Comparison of ENCODE assay signal across 8 cellular contexts in the genomic region with DNA sequence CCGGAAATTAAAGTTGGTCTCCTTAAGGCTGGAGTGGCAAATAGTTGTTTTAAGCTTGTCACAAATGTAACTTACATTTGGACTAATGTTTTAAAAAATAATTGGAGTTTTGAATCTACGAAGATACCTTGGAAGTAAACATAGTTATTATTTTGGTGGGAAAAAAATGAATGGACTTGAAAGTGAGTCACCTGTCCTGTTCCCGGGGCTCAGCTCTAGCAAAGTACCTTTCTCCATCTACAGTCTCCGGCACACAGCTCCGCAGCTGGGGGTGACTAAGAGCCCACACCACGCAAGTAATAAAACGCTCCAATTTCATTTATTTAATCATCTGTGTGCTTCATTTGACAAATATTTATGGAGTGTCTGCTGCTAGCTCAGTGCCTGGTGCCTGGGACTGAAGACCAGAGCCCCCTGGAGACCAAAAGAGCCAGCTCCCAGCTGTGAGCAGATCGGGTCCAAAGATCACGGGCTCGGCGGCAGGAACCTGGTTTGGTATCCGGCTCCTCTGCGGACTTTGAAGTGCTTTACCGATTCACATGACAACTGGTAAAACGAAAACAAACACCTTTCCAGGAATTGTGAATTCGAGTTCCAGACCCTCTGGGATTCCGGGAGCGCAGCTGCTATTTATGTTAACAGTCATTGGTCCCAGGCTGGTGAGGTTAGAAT.
A peak's percentile ranks its signal among the peaks of the same experiment; 100 is the strongest.
DNase-seq lines count a peak whose midpoint lies in the region; ATAC-seq lines count a peak whose summit lies in the region.

No MANE protein-coding gene starts in this region.

- peak; percentile 43 to 75 (median 49) for DNase-seq in NCI-H1417 (lab: John Stamatoyannopoulos, UW)
- no peak for DNase-seq in NCI-H1417 treated with DMSO at 0.1 percent for 48 hours (lab: John Stamatoyannopoulos, UW)
- peak; percentile 53 for DNase-seq in NCI-H1105 treated with DMSO at 0.1 percent for 48 hours (lab: John Stamatoyannopoulos, UW)
- DNase-seq in activated T-cell treated with anti-CD3 and anti-CD28 coated beads, Interleukin-2, amount 50 U/mL, for 24 hours = peak; percentile 43
- DNase-seq in glomerular visceral epithelial cell (ENCODE audit: extremely low spot score) = peak; percentile 85
- DNase-seq in retina = peak; percentile 68
- no peak for DNase-seq in nucleus accumbens (lab: John Stamatoyannopoulos, UW)

- no peak for ATAC-seq in GM19467 (IDR thresholded peaks at IDR 0.05; ENCODE audit: unreplicated experiment)

- H3K4me3 Mint-ChIP-seq in activated T-cell treated with anti-CD3 and anti-CD28 coated beads, Interleukin-2, amount 50 U/mL, for 24 hours = peak overlapping the region; percentile 75

- H3K4me1 Mint-ChIP-seq in activated T-cell treated with anti-CD3 and anti-CD28 coated beads, Interleukin-2, amount 50 U/mL, for 24 hours (ENCODE audit: low read depth) = peaks cover 22% of the 10 kb centered on the region

- no peaks in the 10 kb centered on the region for H3K9me3 Mint-ChIP-seq in activated T-cell treated with anti-CD3 and anti-CD28 coated beads, Interleukin-2, amount 50 U/mL, for 24 hours

- H3K36me3 Mint-ChIP-seq in activated T-cell treated with anti-CD3 and anti-CD28 coated beads, Interleukin-2, amount 50 U/mL, for 24 hours (ENCODE audit: low read depth) = no peaks in the 10 kb centered on the region

- no peak overlapping the region for H3K27ac Mint-ChIP-seq in activated T-cell treated with anti-CD3 and anti-CD28 coated beads, Interleukin-2, amount 50 U/mL, for 24 hours

- peaks cover 88% of the 10 kb centered on the region for H3K27me3 Mint-ChIP-seq in activated T-cell treated with anti-CD3 and anti-CD28 coated beads, Interleukin-2, amount 50 U/mL, for 24 hours

Comparison
In these comparisons a context has a peak if more than half of its experiments do, and no peak if none do; other contexts are left out.
1. DNase-seq: peak in NCI-H1417 (3 of 3), NCI-H1105 treated with DMSO at 0.1 percent for 48 hours (single experiment), activated T-cell treated with anti-CD3 and anti-CD28 coated beads, Interleukin-2, amount 50 U/mL, for 24 hours (single experiment), glomerular visceral epithelial cell (single experiment) and retina (single experiment); none in NCI-H1417 treated with DMSO at 0.1 percent for 48 hours (single experiment) and nucleus accumbens (0 of 56).